ENCODE assay signal across 17 cellular contexts in the genomic region with DNA sequence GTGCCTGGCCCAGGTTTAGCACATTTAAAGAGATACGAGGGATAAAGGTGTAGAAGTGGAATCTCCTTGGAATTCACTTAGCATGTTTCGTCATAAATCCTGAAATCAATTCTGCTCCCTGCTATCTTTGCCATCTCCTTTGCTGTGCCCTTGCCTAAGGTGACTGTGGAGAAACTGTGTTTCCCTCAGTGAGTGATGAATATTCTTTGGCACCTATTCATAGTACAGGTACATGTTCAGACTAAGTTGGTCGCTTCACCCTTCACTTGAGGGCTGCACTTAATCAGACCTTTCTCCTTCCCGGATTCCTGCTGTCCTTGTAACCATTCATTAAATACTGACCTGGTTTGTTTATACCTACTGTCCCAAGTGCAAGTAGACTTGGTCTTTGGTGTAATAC. TPM values are rescaled to one million over a fixed set of nuclear protein-coding genes. Genes with fewer than 3 reads are reported as not detected.
DNase-seq lines count a peak whose midpoint lies in the region; ATAC-seq, FAIRE-seq and TF ChIP-seq lines count a peak whose summit lies in the region.
"Had no signal": no experiment of that assay in that cellular context is flagged by ENCODE, and none has a peak within 500 bp of the region (broad histone marks: within the 10 kb centered on the region; RNA-seq: fewer than 3 reads in every experiment).

No MANE protein-coding gene starts in this region.

- CTCF ChIA-PET in WTC11 (lab: Charles Lee) = no interaction called here

- POLR2A ChIA-PET in WTC11 (lab: Charles Lee) = interaction anchor here (0.6 kb wide), 1 partner anchor 48 kb away, joined by 3 read pairs; no protein-coding TSS in a partner anchor

- H3K4me3 Mint-ChIP-seq in WTC11 = no peak overlapping the region
- H3K4me3 Mint-ChIP-seq: CD8-positive, alpha-beta memory T cell; H9 had no signal

- peak overlapping the region; percentile 91 for H3K27ac Mint-ChIP-seq in WTC11

- ATAC-seq in WTC11 = no peak
- peak; percentile 76 for ATAC-seq in foreskin keratinocyte
- no peak for ATAC-seq in GM19467 (IDR thresholded peaks at IDR 0.05; ENCODE audit: unreplicated experiment)

- H3K27me3 Mint-ChIP-seq in WTC11 (ENCODE audit: low read depth) = no peaks in the 10 kb centered on the region
- H3K27me3 Mint-ChIP-seq: CD8-positive, alpha-beta memory T cell had no signal

- H3K4me3 ChIP-seq in epithelial cell of esophagus (ENCODE audit: low read length) = no peak overlapping the region
- H3K4me3 ChIP-seq: BLaER1, GM23248 had no signal

- DNase-seq in H54 (ENCODE audit: insufficient read length, low spot score) (no peak), WTC11 (ENCODE audit: low spot score) (no peak), epithelial cell of esophagus (ENCODE audit: low read depth) (peak; percentile 70), foreskin keratinocyte (peak in 1 of 2 donors; percentile 71), urothelium cell line (ENCODE audit: low spot score) (no peak)
- no peak for DNase-seq in activated CD8-positive, alpha-beta memory T cell treated with anti-CD3 and anti-CD28 coated beads, Interleukin-2, amount 50 U/mL, for 48 hours
- no peak for DNase-seq in activated CD4-positive, alpha-beta T cell treated with anti-CD3 and anti-CD28 coated beads for 1 hour
- DNase-seq: 8988T; AML-193; Caco-2; CD8-positive, alpha-beta memory T cell; DND-41; GDM1; GM23248; H9 had no signal

- peak; percentile 20 for FAIRE-seq in H54 (lab: Jason Lieb, UNC)
- no peak for FAIRE-seq in urothelium cell line (lab: Jason Lieb, UNC)

- H3K36me3 Mint-ChIP-seq in WTC11 = peaks cover 16% of the 10 kb centered on the region

- no peak for TF ChIP-seq POLR2A in H54 (IDR thresholded peaks at IDR 0.05; ENCODE audit: low read depth, low read length)

- H3K9me3 Mint-ChIP-seq in WTC11 = no peaks in the 10 kb centered on the region
- H3K9me3 Mint-ChIP-seq: CD8-positive, alpha-beta memory T cell; H9 had no signal

- peaks cover 19% of the 10 kb centered on the region for H3K4me1 Mint-ChIP-seq in WTC11

- no peak overlapping the region for H3K27ac ChIP-seq in foreskin keratinocyte
- H3K27ac ChIP-seq: BLaER1, GM23248 had no signal

- no peaks in the 10 kb centered on the region for H3K27me3 ChIP-seq in foreskin keratinocyte
- H3K27me3 ChIP-seq: BLaER1 had no signal

- TF ChIP-seq CTCF in WTC11 (IDR thresholded peaks at IDR 0.05) (no peak), epithelial cell of esophagus (IDR thresholded peaks at IDR 0.05; ENCODE audit: insufficient read depth, low read depth, low read length, missing control alignments) (no peak), foreskin keratinocyte (conservative IDR thresholded peaks at IDR 0.05) (no peak)

- H3K4me1 ChIP-seq in foreskin keratinocyte = peaks cover 4% of the 10 kb centered on the region
- H3K4me1 ChIP-seq: BLaER1 had no signal

TF ChIP-seq in WTC11, 78 proteins besides CTCF, POLR2A, EP300 and RAD21:
- no peak for TF ChIP-seq SMAD3 (CRISPR knock-in tag; IDR thresholded peaks at IDR 0.05; ENCODE audit: borderline replicate concordance)
- no peak for TF ChIP-seq ZNF219 (CRISPR knock-in tag; IDR thresholded peaks at IDR 0.05; ENCODE audit: borderline replicate concordance)
- TF ChIP-seq, protein P1, sequence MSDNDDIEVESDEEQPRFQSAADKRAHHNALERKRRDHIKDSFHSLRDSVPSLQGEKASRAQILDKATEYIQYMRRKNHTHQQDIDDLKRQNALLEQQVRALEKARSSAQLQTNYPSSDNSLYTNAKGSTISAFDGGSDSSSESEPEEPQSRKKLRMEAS (CRISPR knock-in tag; IDR thresholded peaks at IDR 0.05) = no peak
- TF ChIP-seq FOXK1 (CRISPR knock-in tag; IDR thresholded peaks at IDR 0.05) = no peak
- TF ChIP-seq, protein P2, sequence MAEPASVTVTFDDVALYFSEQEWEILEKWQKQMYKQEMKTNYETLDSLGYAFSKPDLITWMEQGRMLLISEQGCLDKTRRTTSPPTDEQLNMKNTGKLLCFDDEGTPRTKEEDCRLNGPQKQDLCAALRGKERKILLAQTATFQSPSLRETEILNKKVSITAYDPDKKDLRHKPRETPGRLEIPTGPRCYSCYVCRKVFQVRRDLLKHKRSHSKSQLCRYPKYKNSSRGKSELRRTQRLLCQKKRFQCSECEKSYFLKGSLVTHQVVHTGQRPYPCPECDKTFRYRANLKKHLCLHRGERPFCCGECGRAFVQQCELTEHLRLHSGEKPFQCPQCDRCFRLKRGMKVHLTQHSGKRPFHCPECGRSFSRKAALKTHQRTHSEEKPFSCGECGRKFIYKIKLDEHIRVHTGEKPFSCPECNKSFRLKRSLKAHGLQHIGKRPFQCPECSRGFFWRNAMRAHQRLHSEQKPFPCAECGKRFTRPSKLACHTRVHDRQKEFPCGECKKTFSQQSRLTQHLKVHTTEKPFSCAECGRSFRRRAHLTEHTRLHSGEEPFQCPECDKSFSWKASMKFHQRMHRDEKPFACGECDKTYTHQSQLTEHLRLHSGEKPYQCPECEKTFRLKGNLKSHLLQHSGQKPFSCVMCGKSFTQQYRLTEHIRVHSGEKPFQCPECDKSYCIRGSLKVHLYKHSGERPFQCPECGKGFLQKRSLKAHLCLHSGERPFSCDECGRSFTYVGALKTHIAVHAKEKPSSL (CRISPR knock-in tag; conservative IDR thresholded peaks at IDR 0.05) = no peak
- TF ChIP-seq PRRX2 (CRISPR knock-in tag; IDR thresholded peaks at IDR 0.05) = no peak
- TF ChIP-seq ZNF232 (CRISPR knock-in tag; IDR thresholded peaks at IDR 0.05) = no peak
- TF ChIP-seq, protein P3, sequence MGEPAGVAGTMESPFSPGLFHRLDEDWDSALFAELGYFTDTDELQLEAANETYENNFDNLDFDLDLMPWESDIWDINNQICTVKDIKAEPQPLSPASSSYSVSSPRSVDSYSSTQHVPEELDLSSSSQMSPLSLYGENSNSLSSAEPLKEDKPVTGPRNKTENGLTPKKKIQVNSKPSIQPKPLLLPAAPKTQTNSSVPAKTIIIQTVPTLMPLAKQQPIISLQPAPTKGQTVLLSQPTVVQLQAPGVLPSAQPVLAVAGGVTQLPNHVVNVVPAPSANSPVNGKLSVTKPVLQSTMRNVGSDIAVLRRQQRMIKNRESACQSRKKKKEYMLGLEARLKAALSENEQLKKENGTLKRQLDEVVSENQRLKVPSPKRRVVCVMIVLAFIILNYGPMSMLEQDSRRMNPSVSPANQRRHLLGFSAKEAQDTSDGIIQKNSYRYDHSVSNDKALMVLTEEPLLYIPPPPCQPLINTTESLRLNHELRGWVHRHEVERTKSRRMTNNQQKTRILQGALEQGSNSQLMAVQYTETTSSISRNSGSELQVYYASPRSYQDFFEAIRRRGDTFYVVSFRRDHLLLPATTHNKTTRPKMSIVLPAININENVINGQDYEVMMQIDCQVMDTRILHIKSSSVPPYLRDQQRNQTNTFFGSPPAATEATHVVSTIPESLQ (CRISPR knock-in tag; IDR thresholded peaks at IDR 0.05) = no peak
- no peak for TF ChIP-seq RELA (CRISPR knock-in tag; IDR thresholded peaks at IDR 0.05; ENCODE audit: borderline replicate concordance)
- TF ChIP-seq GABPB1 (CRISPR knock-in tag; IDR thresholded peaks at IDR 0.05) = no peak
- TF ChIP-seq, protein P4, sequence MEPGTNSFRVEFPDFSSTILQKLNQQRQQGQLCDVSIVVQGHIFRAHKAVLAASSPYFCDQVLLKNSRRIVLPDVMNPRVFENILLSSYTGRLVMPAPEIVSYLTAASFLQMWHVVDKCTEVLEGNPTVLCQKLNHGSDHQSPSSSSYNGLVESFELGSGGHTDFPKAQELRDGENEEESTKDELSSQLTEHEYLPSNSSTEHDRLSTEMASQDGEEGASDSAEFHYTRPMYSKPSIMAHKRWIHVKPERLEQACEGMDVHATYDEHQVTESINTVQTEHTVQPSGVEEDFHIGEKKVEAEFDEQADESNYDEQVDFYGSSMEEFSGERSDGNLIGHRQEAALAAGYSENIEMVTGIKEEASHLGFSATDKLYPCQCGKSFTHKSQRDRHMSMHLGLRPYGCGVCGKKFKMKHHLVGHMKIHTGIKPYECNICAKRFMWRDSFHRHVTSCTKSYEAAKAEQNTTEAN (CRISPR knock-in tag; IDR thresholded peaks at IDR 0.05) = no peak
- TF ChIP-seq JAZF1 (CRISPR knock-in tag; IDR thresholded peaks at IDR 0.05) = no peak
- TF ChIP-seq, protein P5, sequence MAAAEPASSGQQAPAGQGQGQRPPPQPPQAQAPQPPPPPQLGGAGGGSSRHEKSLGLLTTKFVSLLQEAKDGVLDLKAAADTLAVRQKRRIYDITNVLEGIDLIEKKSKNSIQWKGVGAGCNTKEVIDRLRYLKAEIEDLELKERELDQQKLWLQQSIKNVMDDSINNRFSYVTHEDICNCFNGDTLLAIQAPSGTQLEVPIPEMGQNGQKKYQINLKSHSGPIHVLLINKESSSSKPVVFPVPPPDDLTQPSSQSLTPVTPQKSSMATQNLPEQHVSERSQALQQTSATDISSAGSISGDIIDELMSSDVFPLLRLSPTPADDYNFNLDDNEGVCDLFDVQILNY (CRISPR knock-in tag; IDR thresholded peaks at IDR 0.05) = no peak
- TF ChIP-seq, protein P6, sequence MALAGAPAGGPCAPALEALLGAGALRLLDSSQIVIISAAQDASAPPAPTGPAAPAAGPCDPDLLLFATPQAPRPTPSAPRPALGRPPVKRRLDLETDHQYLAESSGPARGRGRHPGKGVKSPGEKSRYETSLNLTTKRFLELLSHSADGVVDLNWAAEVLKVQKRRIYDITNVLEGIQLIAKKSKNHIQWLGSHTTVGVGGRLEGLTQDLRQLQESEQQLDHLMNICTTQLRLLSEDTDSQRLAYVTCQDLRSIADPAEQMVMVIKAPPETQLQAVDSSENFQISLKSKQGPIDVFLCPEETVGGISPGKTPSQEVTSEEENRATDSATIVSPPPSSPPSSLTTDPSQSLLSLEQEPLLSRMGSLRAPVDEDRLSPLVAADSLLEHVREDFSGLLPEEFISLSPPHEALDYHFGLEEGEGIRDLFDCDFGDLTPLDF (CRISPR knock-in tag; IDR thresholded peaks at IDR 0.05) = no peak
- TF ChIP-seq, protein P7, sequence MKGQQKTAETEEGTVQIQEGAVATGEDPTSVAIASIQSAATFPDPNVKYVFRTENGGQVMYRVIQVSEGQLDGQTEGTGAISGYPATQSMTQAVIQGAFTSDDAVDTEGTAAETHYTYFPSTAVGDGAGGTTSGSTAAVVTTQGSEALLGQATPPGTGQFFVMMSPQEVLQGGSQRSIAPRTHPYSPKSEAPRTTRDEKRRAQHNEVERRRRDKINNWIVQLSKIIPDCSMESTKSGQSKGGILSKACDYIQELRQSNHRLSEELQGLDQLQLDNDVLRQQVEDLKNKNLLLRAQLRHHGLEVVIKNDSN (CRISPR knock-in tag; IDR thresholded peaks at IDR 0.05) = no peak
- TF ChIP-seq TP53 (CRISPR knock-in tag; IDR thresholded peaks at IDR 0.05) = no peak
TF ChIP-seq in WTC11: peak in this region for 0.

RNA-seq across cellular contexts. Expression of a gene that starts 17.8 kb away (rescaled TPM):
- total RNA-seq in WTC11 (2021) (52.8 to 68.3 TPM (median 66.2 TPM) in 3 replicates), foreskin keratinocyte (8.4 and 10.3 TPM in 2 replicates)
- 5.5 and 6.5 TPM in 2 replicates for polyA plus RNA-seq in foreskin keratinocyte
